In genomic region chr5:54644226-54644625, GRCh38 we compare ENCODE assay signal across 12 cellular contexts.
DNase-seq lines count a peak whose midpoint lies in the region; ATAC-seq lines count a peak whose summit lies in the region.
"Had no signal": no experiment of that assay in that cellular context is flagged by ENCODE, and none has a peak within 500 bp of the region (broad histone marks: within the 10 kb centered on the region; RNA-seq: fewer than 3 reads in every experiment).

No MANE protein-coding gene starts in this region.

- H3K27ac Mint-ChIP-seq in activated T-helper 1 cell treated with anti-CD3 and anti-CD28 coated beads, Interleukin-12 subunit alpha, Interleukin-12 subunit beta, Interleukin-2, Interleukin-4 antibody, amounts not matched to agents 30 ng/mL and 10 ng/mL and 1 ng/mL, durations not matched to agents 14 hours and 24 hours and 36 hours = peak overlapping the region; percentile 4
- peak overlapping the region in 5 of 6 donors; percentile 41 to 96 (median 76) for H3K27ac Mint-ChIP-seq in immature natural killer cell

- no peaks in the 10 kb centered on the region for H3K27me3 Mint-ChIP-seq in activated T-helper 1 cell treated with anti-CD3 and anti-CD28 coated beads, Interleukin-12 subunit alpha, Interleukin-12 subunit beta, Interleukin-2, Interleukin-4 antibody, amounts not matched to agents 30 ng/mL and 10 ng/mL and 1 ng/mL, durations not matched to agents 14 hours and 24 hours and 36 hours (ENCODE audit: insufficient read depth)
- peaks cover 6 to 12% (median 9%) of the 10 kb centered on the region in 3 donors for H3K27me3 Mint-ChIP-seq in immature natural killer cell (ENCODE audit: low read depth in 3 of 3)

- intact Hi-C loops in activated T-helper 1 cell treated with anti-CD3 and anti-CD28 coated beads, Interleukin-12 subunit alpha, Interleukin-12 subunit beta, Interleukin-2, Interleukin-4 antibody, amounts not matched to agents 30 ng/mL and 10 ng/mL and 1 ng/mL, durations not matched to agents 14 hours and 24 hours and 36 hours (cut with micrococcal nuclease) = loop anchor here (10.0 kb wide), 2 partner anchors 381 to 421 kb away; partner anchors contain the start of gene GZMK

- no peak overlapping the region for H3K4me3 Mint-ChIP-seq in activated T-helper 1 cell treated with anti-CD3 and anti-CD28 coated beads, Interleukin-12 subunit alpha, Interleukin-12 subunit beta, Interleukin-2, Interleukin-4 antibody, amounts not matched to agents 30 ng/mL and 10 ng/mL and 1 ng/mL, durations not matched to agents 14 hours and 24 hours and 36 hours
- peak overlapping the region in 2 of 5 donors; percentile 42 to 81 for H3K4me3 Mint-ChIP-seq in immature natural killer cell

- H3K36me3 Mint-ChIP-seq in activated T-helper 1 cell treated with anti-CD3 and anti-CD28 coated beads, Interleukin-12 subunit alpha, Interleukin-12 subunit beta, Interleukin-2, Interleukin-4 antibody, amounts not matched to agents 30 ng/mL and 10 ng/mL and 1 ng/mL, durations not matched to agents 14 hours and 24 hours and 36 hours (ENCODE audit: low read depth) = peaks cover 4% of the 10 kb centered on the region
- H3K36me3 Mint-ChIP-seq in immature natural killer cell = peaks cover 0 to 3% (median 0%) of the 10 kb centered on the region in 3 donors

- H3K4me1 Mint-ChIP-seq in activated T-helper 1 cell treated with anti-CD3 and anti-CD28 coated beads, Interleukin-12 subunit alpha, Interleukin-12 subunit beta, Interleukin-2, Interleukin-4 antibody, amounts not matched to agents 30 ng/mL and 10 ng/mL and 1 ng/mL, durations not matched to agents 14 hours and 24 hours and 36 hours (ENCODE audit: low read depth) = peaks cover 46% of the 10 kb centered on the region
- peaks cover 63 to 76% of the 10 kb centered on the region in 2 donors for H3K4me1 Mint-ChIP-seq in immature natural killer cell

- H3K9me3 Mint-ChIP-seq in activated T-helper 1 cell treated with anti-CD3 and anti-CD28 coated beads, Interleukin-12 subunit alpha, Interleukin-12 subunit beta, Interleukin-2, Interleukin-4 antibody, amounts not matched to agents 30 ng/mL and 10 ng/mL and 1 ng/mL, durations not matched to agents 14 hours and 24 hours and 36 hours = peaks cover 6% of the 10 kb centered on the region
- no peaks in the 10 kb centered on the region for H3K9me3 Mint-ChIP-seq in immature natural killer cell

- no peak for ATAC-seq in GM18502 (IDR thresholded peaks at IDR 0.05; ENCODE audit: poor library complexity, unreplicated experiment)
- ATAC-seq in HG03432 (IDR thresholded peaks at IDR 0.05; ENCODE audit: unreplicated experiment) = no peak
- no peak for ATAC-seq in HG03280 (IDR thresholded peaks at IDR 0.05; ENCODE audit: unreplicated experiment)
- ATAC-seq: left cardiac atrium, right cardiac atrium had no signal

- DNase-seq in A172 (ENCODE audit: low spot score) (peak; percentile 96), HCEC 1CT (peak; percentile 85), immature natural killer cell (no peak), COLO668 (lab: John Stamatoyannopoulos, UW; ENCODE audit: unreplicated experiment) (no peak)
- DNase-seq in activated T-helper 1 cell treated with anti-CD3 and anti-CD28 coated beads, Interleukin-12 subunit alpha, Interleukin-12 subunit beta, Interleukin-2, Interleukin-4 antibody, amounts not matched to agents 30 ng/mL and 10 ng/mL and 1 ng/mL, durations not matched to agents 14 hours and 24 hours and 36 hours (ENCODE audit: low spot score) = no peak
- DNase-seq: activated effector memory CD4-positive, alpha-beta T cell treated with Interleukin-2 at 50 U/mL for 16 hours; left cardiac atrium; NK-92 treated with Interleukin-12 subunit alpha and Interleukin-12 subunit beta, amount 100 ng/mL, for 24 hours; right cardiac atrium had no signal

Comparison
In these comparisons a context has a peak if more than half of its experiments do, and no peak if none do; other contexts are left out.
1. DNase-seq: peak in A172 (single experiment) and HCEC 1CT (single experiment); none in activated T-helper 1 cell treated with anti-CD3 and anti-CD28 coated beads, Interleukin-12 subunit alpha, Interleukin-12 subunit beta, Interleukin-2, Interleukin-4 antibody, amounts not matched to agents 30 ng/mL and 10 ng/mL and 1 ng/mL, durations not matched to agents 14 hours and 24 hours and 36 hours (single experiment), immature natural killer cell (0 of 3) and COLO668 (single experiment).